In genomic region chr2:11738589-11739436, GRCh38 we compare ENCODE assay signal across 8 cellular contexts.
DNase-seq lines count a peak whose midpoint lies in the region; ATAC-seq and TF ChIP-seq lines count a peak whose summit lies in the region.

No MANE protein-coding gene starts in this region.

- peaks cover 14% of the 10 kb centered on the region for H3K4me1 Mint-ChIP-seq in nephron

- H3K4me3 ChIP-seq in epithelial cell of esophagus (ENCODE audit: low read length): no peak overlapping the region

- peaks cover 28% of the 10 kb centered on the region for H3K27me3 Mint-ChIP-seq in nephron (ENCODE audit: low read depth)

- peak; percentile 74 for ATAC-seq in HG03442 (IDR thresholded peaks at IDR 0.05; ENCODE audit: unreplicated experiment)

- DNase-seq in AG08396 (ENCODE audit: low spot score): peak; percentile 69
- peak; percentile 17 for DNase-seq in SKM-1 (lab: John Stamatoyannopoulos, UW; ENCODE audit: unreplicated experiment)
- peak; percentile 34 for DNase-seq in epithelial cell of esophagus (ENCODE audit: low read depth)
- DNase-seq in NCI-H2171 (lab: John Stamatoyannopoulos, UW): no peak
- no peak for DNase-seq in central memory CD4-positive, alpha-beta T cell

- peak overlapping the region in 1 of 3 experiments; percentile 79 for H3K27ac Mint-ChIP-seq in nephron

- H3K4me3 Mint-ChIP-seq in nephron: no peak overlapping the region

- peak; percentile 57 for TF ChIP-seq CTCF in GM12874 (IDR thresholded peaks at IDR 0.05; ENCODE audit: insufficient read depth, low read depth, low read length)
- TF ChIP-seq CTCF in epithelial cell of esophagus (IDR thresholded peaks at IDR 0.05; ENCODE audit: insufficient read depth, low read depth, low read length, missing control alignments): peak; percentile 35
- peak; percentile 42 to 58 (median 44) for TF ChIP-seq CTCF in nephron (IDR thresholded peaks at IDR 0.05; ENCODE audit: unreplicated experiment in 3 of 3)

- no peaks in the 10 kb centered on the region for H3K9me3 Mint-ChIP-seq in nephron

- H3K36me3 Mint-ChIP-seq in nephron (ENCODE audit: low read depth): no peaks in the 10 kb centered on the region

Comparison
In these comparisons a context has a peak if more than half of its experiments do, and no peak if none do; other contexts are left out.
1. DNase-seq: peak in AG08396 (single experiment), SKM-1 (single experiment) and epithelial cell of esophagus (single experiment); none in NCI-H2171 (single experiment) and central memory CD4-positive, alpha-beta T cell (single experiment).
2. Peak in every context shown above with its lines, with median percentiles within 50 percentile points of each other: CTCF ChIP-seq.